1 cellular context compared by ENCODE assay signal in the genomic region with DNA sequence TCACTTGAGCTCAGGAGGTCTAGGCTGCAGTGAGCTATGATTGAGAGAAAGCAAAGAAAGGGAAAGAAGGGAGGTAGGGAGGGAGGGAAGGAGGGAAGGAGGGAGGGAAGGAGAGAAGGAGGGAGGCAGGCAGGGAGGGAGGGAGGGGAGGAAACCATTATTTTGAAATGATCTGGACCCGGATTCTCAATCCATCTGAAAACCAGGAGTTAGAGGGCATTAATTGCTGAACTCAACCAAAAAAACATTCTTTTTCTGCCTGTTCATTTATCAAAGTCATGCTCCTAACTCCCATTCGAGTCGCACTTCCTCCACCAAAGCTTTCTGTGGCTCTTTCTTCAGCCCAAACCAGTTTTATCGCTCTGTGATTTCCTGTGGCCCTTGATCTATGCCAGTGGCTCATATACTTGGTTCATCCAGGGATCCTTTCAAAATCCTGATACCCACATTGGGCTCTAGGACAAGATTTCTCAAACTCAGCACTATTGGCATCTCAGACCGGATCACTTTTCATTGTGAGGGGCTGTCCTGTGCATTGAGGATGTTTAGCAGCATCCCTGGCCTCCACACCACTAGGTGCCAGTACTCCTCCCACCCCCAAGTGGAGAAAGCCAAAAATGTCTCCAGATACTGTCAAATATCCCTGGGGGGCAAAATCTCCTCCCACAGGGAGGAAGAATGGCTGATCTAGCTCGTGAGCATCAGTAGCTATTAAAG.
TF ChIP-seq lines count a peak whose summit lies in the region.

No MANE protein-coding gene starts in this region.

TF ChIP-seq in IMR-90, 13 proteins besides CTCF, POLR2A, EP300 and RAD21:
- TF ChIP-seq ELK1 (IDR thresholded peaks at IDR 0.05; ENCODE audit: borderline replicate concordance, low read depth, low read length) (no peak), FOS (IDR thresholded peaks at IDR 0.05; ENCODE audit: low read depth, low read length) (no peak), RCOR1 (IDR thresholded peaks at IDR 0.05; ENCODE audit: insufficient replicate concordance, low read length) (no peak), NFE2L2 (IDR thresholded peaks at IDR 0.05; ENCODE audit: low read depth, low read length) (no peak), CHD1 (IDR thresholded peaks at IDR 0.05; ENCODE audit: low read depth, low read length) (no peak), MAFK (IDR thresholded peaks at IDR 0.05; ENCODE audit: low read depth, low read length) (no peak), BHLHE40 (IDR thresholded peaks at IDR 0.05; ENCODE audit: low read depth, low read length) (no peak), SMC3 (IDR thresholded peaks at IDR 0.05; ENCODE audit: low read depth, low read length) (no peak), RFX5 (IDR thresholded peaks at IDR 0.05; ENCODE audit: low read depth, low read length) (no peak), CEBPB (IDR thresholded peaks at IDR 0.05; ENCODE audit: low read depth, low read length) (no peak), USF2 (IDR thresholded peaks at IDR 0.05; ENCODE audit: low read depth, low read length) (no peak), MAZ (IDR thresholded peaks at IDR 0.05; ENCODE audit: borderline replicate concordance, low read depth, low read length) (no peak), MXI1 (IDR thresholded peaks at IDR 0.05; ENCODE audit: borderline replicate concordance, low read depth, low read length) (no peak)
